In genomic region chr6:150119256-150119655, GRCh38 we compare ENCODE assay signal across 12 cellular contexts. TPM values are rescaled to one million over a fixed set of nuclear protein-coding genes. Genes with fewer than 3 reads are reported as not detected.
DNase-seq lines count a peak whose midpoint lies in the region; ATAC-seq and TF ChIP-seq lines count a peak whose summit lies in the region.
"Had no signal": no experiment of that assay in that cellular context is flagged by ENCODE, and none has a peak within 500 bp of the region (broad histone marks: within the 10 kb centered on the region; RNA-seq: fewer than 3 reads in every experiment).

No MANE protein-coding gene starts in this region.

- H4K20me1 ChIP-seq in GM23248 (ENCODE audit: insufficient read depth) = no peaks in the 10 kb centered on the region

- DNase-seq in CMK (ENCODE audit: low read depth) (peak; percentile 34), GM23248 (peak; percentile 22), RPMI8226 (peak; percentile 42), lower lobe of right lung (no peak), RWPE1 (ENCODE audit: low spot score) (no peak), RKO (ENCODE audit: low spot score) (no peak)
- DNase-seq in central memory CD4-positive, alpha-beta T cell = no peak
- DNase-seq in effector memory CD4-positive, alpha-beta T cell = no peak
- DNase-seq: activated CD4-positive, alpha-beta memory T cell treated with anti-CD3 and anti-CD28 coated beads, Interleukin-2, amount 10 ng/mL, durations not matched to agents 7 days and 5 days; activated naive CD8-positive, alpha-beta T cell treated with anti-CD3 and anti-CD28 coated beads for 36 hours; NCI-H446; T-cell had no signal

- no peaks in the 10 kb centered on the region for H3F3A ChIP-seq in GM23248 (ENCODE audit: insufficient read depth)

- no peaks in the 10 kb centered on the region for H3K27me3 ChIP-seq in GM23248 (replicated peaks; ENCODE audit: insufficient read depth)
- H3K27me3 ChIP-seq in lower lobe of right lung (ENCODE audit: low read depth) = no peaks in the 10 kb centered on the region
- no peaks in the 10 kb centered on the region for H3K27me3 ChIP-seq in effector memory CD4-positive, alpha-beta T cell (replicated peaks; ENCODE audit: control insufficient read depth, insufficient read depth, low read length, poor library complexity, severe bottlenecking)

- intact Hi-C loops in lower lobe of right lung (cut with DNase I) = no loop called here

- no peaks in the 10 kb centered on the region for H3K9me2 ChIP-seq in GM23248 (ENCODE audit: insufficient read depth)

- H3K4me2 ChIP-seq in GM23248 (ENCODE audit: unreplicated experiment) = no peak overlapping the region

- no peaks in the 10 kb centered on the region for H3K36me3 ChIP-seq in GM23248 (ENCODE audit: low read depth)
- no peaks in the 10 kb centered on the region for H3K36me3 ChIP-seq in lower lobe of right lung
- no peaks in the 10 kb centered on the region for H3K36me3 ChIP-seq in effector memory CD4-positive, alpha-beta T cell (ENCODE audit: control insufficient read depth, insufficient read depth, low read length)

- CTCF ChIA-PET in RWPE1 (lab: Yijun Ruan, JAX) = interaction anchor here (0.7 kb wide), 1 partner anchor 422 kb away, joined by 4 read pairs; no protein-coding TSS in a partner anchor

- no peak overlapping the region for H3K9ac ChIP-seq in GM23248

- 33 to 34% methylated on average over 6 of the region's 6 CpGs for WGBS in GM23248 (ENCODE audit: low coverage in 1 of 2, low lambda C conversion rate in 2 of 2, missing lambda C conversion rate in 2 of 2), 2 experiments

- peak; percentile 7 to 22 for ATAC-seq in lower lobe of right lung
- ATAC-seq: T-cell had no signal

- in situ Hi-C loops in GM23248 (cut with MboI) = no loop called here

- no peaks in the 10 kb centered on the region for H3K79me2 ChIP-seq in GM23248 (ENCODE audit: insufficient read depth)

- H2AFZ ChIP-seq in GM23248 = peak overlapping the region; percentile 84

- H3K4me3 ChIP-seq in GM23248 (no peak overlapping the region), lower lobe of right lung (no peak overlapping the region)
- H3K4me3 ChIP-seq in effector memory CD4-positive, alpha-beta T cell (ENCODE audit: insufficient read depth, low read depth, low read length, poor library complexity, severe bottlenecking) = no peak overlapping the region

- POLR2A ChIA-PET in RWPE1 (lab: Yijun Ruan, JAX; ENCODE audit: low non-redundant PET) = no interaction called here

- H3K27ac ChIP-seq in GM23248 = no peak overlapping the region
- peak overlapping the region; percentile 18 for H3K27ac ChIP-seq in lower lobe of right lung
- no peak overlapping the region for H3K27ac ChIP-seq in RWPE1
- no peak overlapping the region for H3K27ac ChIP-seq in effector memory CD4-positive, alpha-beta T cell (ENCODE audit: insufficient read depth, low read length, poor library complexity, severe bottlenecking)

- TF ChIP-seq CTCF in lower lobe of right lung (IDR thresholded peaks at IDR 0.05) (no peak), RWPE1 (conservative IDR thresholded peaks at IDR 0.05; ENCODE audit: low read depth) (no peak)

- no peaks in the 10 kb centered on the region for H3K9me3 ChIP-seq in GM23248 (ENCODE audit: low read depth)
- no peaks in the 10 kb centered on the region for H3K9me3 ChIP-seq in lower lobe of right lung
- no peaks in the 10 kb centered on the region for H3K9me3 ChIP-seq in effector memory CD4-positive, alpha-beta T cell (ENCODE audit: control insufficient read depth, low read length)

- H3K4me1 ChIP-seq in GM23248 (ENCODE audit: insufficient read depth) = 0 out of 2 replicates have a peak, but pooled peaks cover 4% of the 10 kb centered on the region
- peaks cover 11% of the 10 kb centered on the region for H3K4me1 ChIP-seq in lower lobe of right lung
- H3K4me1 ChIP-seq in effector memory CD4-positive, alpha-beta T cell (ENCODE audit: control insufficient read depth, insufficient read depth, low read length, poor library complexity, severe bottlenecking) = no peaks in the 10 kb centered on the region

RNA-seq across cellular contexts. Expression of gene PPP1R14C, which starts 23.6 kb away (rescaled TPM):
- total RNA-seq in GM23248 (2014; rRNA removed; shearing (Covaris generic)) = 6.3 and 8.2 TPM in 2 replicates
- 9.4 and 10.1 TPM in 2 replicates for polyA plus RNA-seq in GM23248 (2016; fragmentation: Nextera tagmentation; extraction: Ambion mirVana)
- total RNA-seq in lower lobe of right lung = 15.4 TPM
- total RNA-seq: T-cell had no signal

RNA-seq across cellular contexts. Expression of gene ULBP3, which starts 50.3 kb away (rescaled TPM):
- 10.1 and 12.6 TPM in 2 replicates for total RNA-seq in GM23248 (2014; rRNA removed; shearing (Covaris generic))
- 3.7 and 4.4 TPM in 2 replicates for polyA plus RNA-seq in GM23248 (2016; fragmentation: Nextera tagmentation; extraction: Ambion mirVana)
- 2.4 TPM for total RNA-seq in lower lobe of right lung

Comparison
In these comparisons a context has a peak if more than half of its experiments do, and no peak if none do; other contexts are left out.
1. DNase-seq: peak in CMK (single experiment), GM23248 (single experiment) and RPMI8226 (single experiment); none in lower lobe of right lung (single experiment), central memory CD4-positive, alpha-beta T cell (single experiment), RWPE1 (single experiment), RKO (single experiment) and effector memory CD4-positive, alpha-beta T cell (0 of 3).